Comparison of ENCODE assay signal across 35 cellular contexts in the genomic region with DNA sequence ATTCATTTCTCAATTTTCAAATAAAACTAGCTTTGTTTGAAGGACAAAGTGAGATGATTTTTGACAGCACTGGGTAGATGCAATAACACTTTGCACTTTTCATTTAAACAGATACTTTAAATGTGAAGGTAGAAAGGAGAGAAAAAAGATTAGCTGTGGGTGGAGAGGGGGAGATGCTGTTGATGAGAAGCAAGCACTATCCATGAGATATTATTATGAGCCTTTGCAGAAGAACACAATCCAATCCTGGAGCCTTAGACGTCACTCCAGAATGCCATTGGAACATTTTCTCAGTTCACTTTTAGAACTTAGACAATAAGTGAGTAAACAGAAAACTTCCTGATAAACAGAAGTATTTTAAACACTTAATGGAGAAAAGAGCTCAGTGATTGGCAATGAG.
"Had no signal": no experiment of that assay in that cellular context is flagged by ENCODE, and none has a peak within 500 bp of the region (broad histone marks: within the 10 kb centered on the region; RNA-seq: fewer than 3 reads in every experiment).

No MANE protein-coding gene starts in this region.

- DNase-seq: Karpas-422, Kasumi-1, MG63, MM.1S, MV-4-11, NCI-H1048, NCI-H1092, NCI-H1092 treated with DMSO at 0.1 percent for 48 hours, NCI-H1105, NCI-H1105 treated with DMSO at 0.1 percent for 48 hours, NCI-H1417, NCI-H1417 treated with DMSO at 0.1 percent for 48 hours, NCI-H1436, NCI-H1436 treated with DMSO at 0.1 percent for 48 hours, NCI-H146, NCI-H1694, NCI-H1694 treated with DMSO at 0.1 percent for 48 hours, NCI-H187, NCI-H187 treated with DMSO at 0.1 percent for 48 hours, NCI-H1930, NCI-H2029, NCI-H2029 treated with DMSO at 0.1 percent for 48 hours, NCI-H2081, NCI-H2081 treated with DMSO at 0.1 percent for 48 hours, NCI-H2107, NCI-H2171, NCI-H2171 treated with DMSO at 0.1 percent for 48 hours, NCI-H2227 treated with DMSO at 0.1 percent for 48 hours, NCI-H226, NCI-H345, NCI-H446, NCI-H446 treated with DMSO at 0.1 percent for 48 hours, NCI-H510A, NCI-H510A treated with DMSO at 0.1 percent for 48 hours, NCI-H524 had no signal

- H3K27me3 ChIP-seq: MG63 had no signal

- H3K4me3 ChIP-seq: MG63 had no signal

- H3K36me3 ChIP-seq: MG63 had no signal
